Comparison of ENCODE assay signal across 9 cellular contexts in genomic region chr3:90129710-90130109, GRCh38.
"Had no signal": no experiment of that assay in that cellular context is flagged by ENCODE, and none has a peak within 500 bp of the region (broad histone marks: within the 10 kb centered on the region; RNA-seq: fewer than 3 reads in every experiment).

No MANE protein-coding gene starts in this region.

- ATAC-seq: HCT116, K562 had no signal

- H3K9ac ChIP-seq: GM23248 had no signal

- H3K27ac ChIP-seq: GM23248, HL-60 had no signal

- H3K36me3 ChIP-seq: HAP-1 had no signal

- H3K4me1 ChIP-seq: HAP-1 had no signal

- FAIRE-seq: K562 had no signal

- H3K4me3 ChIP-seq: GM23248, HAP-1, K562 had no signal

- H2AFZ ChIP-seq: GM23248 had no signal

- DNase-seq: GM23248, GOT3, H7, IMR-90, KG1 had no signal

- H3K9me3 ChIP-seq: HAP-1 had no signal
